28 cellular contexts compared by ENCODE assay signal in the genomic region with DNA sequence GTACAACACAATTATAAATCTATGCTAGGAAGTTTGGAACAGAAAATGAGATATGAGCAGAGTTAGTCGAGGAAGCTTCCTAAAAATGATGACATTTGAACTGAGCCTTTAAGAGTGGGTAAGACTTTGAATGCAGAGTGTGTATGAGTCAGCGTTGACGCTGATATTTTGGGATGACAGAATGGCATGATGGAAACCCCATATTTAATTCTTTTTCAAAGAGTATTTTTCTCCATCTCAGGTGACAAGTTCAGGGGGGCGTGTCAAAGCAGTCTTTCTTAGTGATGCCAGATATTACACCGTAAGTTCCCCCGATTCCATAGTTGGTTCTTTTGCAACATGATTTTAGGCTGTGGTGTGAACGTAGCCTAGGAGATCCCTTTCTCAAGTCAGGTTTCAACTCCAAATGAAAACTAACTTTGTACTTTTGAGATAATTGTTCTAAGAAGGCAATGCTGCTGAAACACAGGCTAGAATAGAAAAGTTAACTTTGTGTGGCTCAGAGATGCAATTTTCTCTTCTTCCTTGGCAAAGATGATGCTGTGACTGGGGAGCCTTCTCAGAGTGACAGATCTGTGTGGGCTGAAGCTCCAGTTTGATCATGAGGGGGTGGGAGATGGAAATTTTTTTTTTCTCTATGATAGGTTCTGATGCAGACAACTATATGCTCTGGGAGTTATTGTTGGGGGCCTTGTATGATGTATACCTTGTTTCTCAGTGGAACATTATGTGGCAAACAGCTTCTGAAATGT.
"Had no signal": no experiment of that assay in that cellular context is flagged by ENCODE, and none has a peak within 500 bp of the region (broad histone marks: within the 10 kb centered on the region; RNA-seq: fewer than 3 reads in every experiment).

No MANE protein-coding gene starts in this region.

- FAIRE-seq: endothelial cell of umbilical vein, islet of Langerhans, pancreas, small intestine had no signal

- ATAC-seq: foreskin keratinocyte; gastroesophageal sphincter; heart right ventricle; left cardiac atrium; left lung; mucosa of descending colon; natural killer cell treated with Interleukin-12 subunit alpha and Interleukin-12 subunit beta and Interleukin-15 and Interleukin-18, amount 100 ng/mL, for 72 hours; pancreas; right lobe of liver; stimulated activated naive B cell treated with anti-CD40 and anti-IgM and Interleukin-4, amounts not matched to agents 10 μg/mL and 1 μg/mL and 100 μg/mL, for 72 hours; upper lobe of right lung had no signal

- H3K27ac ChIP-seq: coronary artery, esophagus muscularis mucosa, foreskin keratinocyte, gastroesophageal sphincter, heart right ventricle, left lung, neutrophil, pancreas, right lobe of liver, thoracic aorta, tibial nerve, upper lobe of right lung, uterus had no signal

- H3K4me3 ChIP-seq: coronary artery, esophagus muscularis mucosa, gastroesophageal sphincter, heart right ventricle, left lung, mucosa of descending colon, pancreas, right lobe of liver, thoracic aorta, tibial nerve, upper lobe of right lung, uterus had no signal

- DNase-seq: dermis blood vessel endothelial cell; effector memory CD4-positive, alpha-beta T cell; foreskin keratinocyte; heart right ventricle; hippocampal formation; left cardiac atrium; left lung; mesenchymal stem cell; mucosa of descending colon; naive B cell; pancreas; right lobe of liver; small intestine; stimulated activated naive B cell treated with anti-CD40 and anti-IgM and Interleukin-4, amounts not matched to agents 10 μg/mL and 1 μg/mL and 100 μg/mL, for 72 hours; upper lobe of right lung; uterus had no signal

- H3K9me3 Mint-ChIP-seq: natural killer cell treated with Interleukin-12 subunit alpha and Interleukin-12 subunit beta and Interleukin-15 and Interleukin-18, amount 100 ng/mL, for 72 hours; stimulated activated naive B cell treated with anti-CD40 and anti-IgM and Interleukin-4, amounts not matched to agents 10 μg/mL and 1 μg/mL and 100 μg/mL, for 72 hours; stimulated activated naive CD8-positive, alpha-beta T cell treated with anti-CD3 and anti-CD28 coated beads, Interleukin-15, Interleukin-2, amounts not matched to agents 100 ng/mL and 50 ng/mL, for 24 hours had no signal

- H3K4me1 ChIP-seq: esophagus muscularis mucosa, foreskin keratinocyte, gastroesophageal sphincter, heart right ventricle, left lung, pancreas, right lobe of liver, tibial nerve, upper lobe of right lung, uterus had no signal

- H3K4me1 Mint-ChIP-seq: mesothelial cell of epicardium; naive B cell; neural crest cell; stimulated activated naive B cell treated with anti-CD40 and anti-IgM and Interleukin-4, amounts not matched to agents 10 μg/mL and 1 μg/mL and 100 μg/mL, for 72 hours had no signal

- H3K27me3 ChIP-seq: esophagus muscularis mucosa, foreskin keratinocyte, gastroesophageal sphincter, heart right ventricle, left lung, neutrophil, pancreas, right lobe of liver, tibial nerve, upper lobe of right lung, uterus had no signal

- H3K27me3 Mint-ChIP-seq: natural killer cell treated with Interleukin-12 subunit alpha and Interleukin-12 subunit beta and Interleukin-15 and Interleukin-18, amount 100 ng/mL, for 72 hours; stimulated activated naive B cell treated with anti-CD40 and anti-IgM and Interleukin-4, amounts not matched to agents 10 μg/mL and 1 μg/mL and 100 μg/mL, for 72 hours; stimulated activated naive CD8-positive, alpha-beta T cell treated with anti-CD3 and anti-CD28 coated beads, Interleukin-15, Interleukin-2, amounts not matched to agents 100 ng/mL and 50 ng/mL, for 24 hours had no signal

- H3K4me3 Mint-ChIP-seq: mesothelial cell of epicardium; naive B cell; natural killer cell treated with Interleukin-12 subunit alpha and Interleukin-12 subunit beta and Interleukin-15 and Interleukin-18, amount 100 ng/mL, for 72 hours; neural crest cell; stimulated activated naive B cell treated with anti-CD40 and anti-IgM and Interleukin-4, amounts not matched to agents 10 μg/mL and 1 μg/mL and 100 μg/mL, for 72 hours; stimulated activated naive CD8-positive, alpha-beta T cell treated with anti-CD3 and anti-CD28 coated beads, Interleukin-15, Interleukin-2, amounts not matched to agents 100 ng/mL and 50 ng/mL, for 24 hours had no signal

- H3K27ac Mint-ChIP-seq: mesothelial cell of epicardium; naive B cell; natural killer cell treated with Interleukin-12 subunit alpha and Interleukin-12 subunit beta and Interleukin-15 and Interleukin-18, amount 100 ng/mL, for 72 hours; stimulated activated naive B cell treated with anti-CD40 and anti-IgM and Interleukin-4, amounts not matched to agents 10 μg/mL and 1 μg/mL and 100 μg/mL, for 72 hours; stimulated activated naive CD8-positive, alpha-beta T cell treated with anti-CD3 and anti-CD28 coated beads, Interleukin-15, Interleukin-2, amounts not matched to agents 100 ng/mL and 50 ng/mL, for 24 hours had no signal

- H3K36me3 Mint-ChIP-seq: mesothelial cell of epicardium; naive B cell; natural killer cell treated with Interleukin-12 subunit alpha and Interleukin-12 subunit beta and Interleukin-15 and Interleukin-18, amount 100 ng/mL, for 72 hours; stimulated activated naive B cell treated with anti-CD40 and anti-IgM and Interleukin-4, amounts not matched to agents 10 μg/mL and 1 μg/mL and 100 μg/mL, for 72 hours had no signal

- H3K36me3 ChIP-seq: esophagus muscularis mucosa, gastroesophageal sphincter, heart right ventricle, left lung, neutrophil, pancreas, right lobe of liver, thoracic aorta, tibial nerve, upper lobe of right lung, uterus had no signal

- H3K9me3 ChIP-seq: esophagus muscularis mucosa, gastroesophageal sphincter, left lung, mucosa of descending colon, neutrophil, pancreas, right lobe of liver, thoracic aorta, tibial nerve, upper lobe of right lung, uterus had no signal
